ENCODE assay signal across 27 cellular contexts in genomic region chr10:34918060-34918840, GRCh38.
A peak's percentile ranks its signal among the peaks of the same experiment; 100 is the strongest.
DNase-seq lines count a peak whose midpoint lies in the region; ATAC-seq, FAIRE-seq and TF ChIP-seq lines count a peak whose summit lies in the region.
"Had no signal": no experiment of that assay in that cellular context is flagged by ENCODE, and none has a peak within 500 bp of the region (broad histone marks: within the 10 kb centered on the region; RNA-seq: fewer than 3 reads in every experiment).

No MANE protein-coding gene starts in this region.

- no peak overlapping the region for H3K9ac ChIP-seq in H1 (replicated peaks in 1 of 4; ENCODE audit: extremely low read depth in 1 of 4, low read depth in 3 of 4, low read length in 3 of 4)

- no peak overlapping the region for H2AK5ac ChIP-seq in H1 (ENCODE audit: low read depth, low read length)

- H3K4me1 Mint-ChIP-seq in Caco-2 (ENCODE audit: low read depth, unreplicated experiment) = peaks cover 16% of the 10 kb centered on the region

- H2BK15ac ChIP-seq in H1 (ENCODE audit: low read length) = no peak overlapping the region

- H3K14ac ChIP-seq in H1 (ENCODE audit: insufficient read length) = no peak overlapping the region

- no peaks in the 10 kb centered on the region for H3K23me2 ChIP-seq in H1 (ENCODE audit: low read depth, low read length)

- H2BK5ac ChIP-seq in H1 (ENCODE audit: low read depth, low read length) = no peak overlapping the region

- peak in 1 of 2 experiments; percentile 13 for DNase-seq in Caco-2
- DNase-seq in NCI-H146 (lab: John Stamatoyannopoulos, UW) = peak; percentile 58
- DNase-seq in H1 (ENCODE audit: low read depth in 1 of 2, low spot score in 2 of 2) = peak in 1 of 2 experiments; percentile 52
- DNase-seq in activated naive CD4-positive, alpha-beta T cell treated with Interleukin-2 at 50 U/mL for 16 hours = no peak
- DNase-seq in activated gamma-delta T cell treated with Interleukin-2 at 50 U/mL for 16 hours = no peak
- DNase-seq in aorta = no peak
- DNase-seq: activated naive CD4-positive, alpha-beta T cell treated with anti-CD3 and anti-CD28 coated beads for 36 hours; activated T-cell treated with anti-CD3 and anti-CD28 coated beads, Interleukin-2, amount 50 U/mL, for 72 hours; BE2C; foreskin melanocyte; heart right ventricle; KBM-7; kidney glomerular epithelial cell; MG63; NCI-H1417 treated with DMSO at 0.1 percent for 48 hours; NCI-H2107; stimulated activated CD4-positive, alpha-beta T cell treated with anti-CD3 and anti-CD28 coated beads, Interleukin-2, amount 100 ng/mL, for 24 hours; T-helper 9 cell had no signal

- WGBS in H1 (ENCODE audit: extremely low coverage in 1 of 2, insufficient coverage in 1 of 2, insufficient read length in 1 of 2, insufficient replicate concordance in 2 of 2, low coverage in 1 of 2, low lambda C conversion rate in 2 of 2, missing lambda C conversion rate in 1 of 2), 2 experiments = 84% methylated on average over 22 of the region's 22 CpGs; no CpG with 5 or more reads in 1 of the 2 experiments
- 64 to 71% methylated on average over 22 of the region's 22 CpGs for WGBS in aorta, 2 donors

- H3K27me3 ChIP-seq in Caco-2 (replicated peaks; ENCODE audit: control insufficient read depth, insufficient read depth, low read length) = no peaks in the 10 kb centered on the region; the same call in 1 of the 2 replicates
- H3K27me3 ChIP-seq in H1 (replicated peaks in 1 of 4; ENCODE audit: control insufficient read depth in 3 of 4, extremely low read depth in 1 of 4, insufficient read depth in 3 of 4, low read length in 3 of 4) = no peaks in the 10 kb centered on the region
- H3K27me3 ChIP-seq in neuron (ENCODE audit: insufficient read depth, low read length) = no peaks in the 10 kb centered on the region
- H3K27me3 ChIP-seq in aorta (ENCODE audit: control insufficient read depth in 1 of 2, insufficient read depth in 2 of 2, low read length in 1 of 2) = no peaks in the 10 kb centered on the region
- H3K27me3 ChIP-seq: BE2C, breast epithelium, esophagus muscularis mucosa, MG63 had no signal

- intact Hi-C loops in Caco-2 (cut with micrococcal nuclease; ENCODE audit: unreplicated experiment) (no loop called here), aorta (cut with DNase I) (no loop called here)

- no peak overlapping the region for H3K4ac ChIP-seq in H1 (replicated peaks; ENCODE audit: insufficient read length, low read depth, low read length)

- H4K8ac ChIP-seq in H1 (ENCODE audit: extremely low read depth, insufficient read depth, low read length) = peak overlapping the region; percentile 89; the same call in 1 of the 2 replicates

- CTCF ChIA-PET in Caco-2 (lab: Charles Lee) (interaction anchor here (1.2 kb wide), 1 partner anchor 67 kb away, joined by 3 read pairs; no protein-coding TSS in a partner anchor), H1 (lab: Charles Lee; ENCODE audit: partially characterized antibody) (interaction anchor here (0.7 to 1.8 kb wide), 7 partner anchors 18 to 263 kb away, joined by 3 to 4 read pairs (median 3); no protein-coding TSS in a partner anchor)

- POLR2A ChIA-PET in Caco-2 (lab: Charles Lee) (no interaction called here), H1 (lab: Charles Lee; ENCODE audit: partially characterized antibody) (interaction anchor here (0.6 to 0.7 kb wide), 2 partner anchors 11 to 125 kb away, joined by 3 read pairs; no protein-coding TSS in a partner anchor)

- H3K4me1 ChIP-seq in Caco-2 (no peaks in the 10 kb centered on the region; the same call in 1 of the 2 replicates), H1 (replicated peaks in 1 of 4; ENCODE audit: control insufficient read depth in 3 of 4, insufficient read depth in 4 of 4, low read length in 3 of 4) (peaks cover 0 to 8% (median 4%) of the 10 kb centered on the region in 4 experiments; a peak in 4 of 7 replicates), neuron (ENCODE audit: insufficient read depth, low read length) (peaks cover 19% of the 10 kb centered on the region), aorta (ENCODE audit: control insufficient read depth in 1 of 2, insufficient read depth in 2 of 2, low read length in 2 of 2) (no peaks in the 10 kb centered on the region)
- H3K4me1 ChIP-seq: BE2C, breast epithelium, heart right ventricle had no signal

- H2BK120ac ChIP-seq in H1 (replicated peaks; ENCODE audit: low read depth, low read length) = no peak overlapping the region

- TF ChIP-seq CTCF in Caco-2 (IDR thresholded peaks at IDR 0.05; ENCODE audit: insufficient read depth in 1 of 2, low read depth in 1 of 2, low read length in 1 of 2, severe bottlenecking in 1 of 2, unreplicated experiment in 1 of 2) (no peak), H1 (IDR thresholded peaks at IDR 0.05; ENCODE audit: control extremely low read depth in 1 of 3, insufficient read depth in 1 of 3, low read depth in 1 of 3, low read length in 3 of 3) (no peak)

- no peak overlapping the region for H3K27ac Mint-ChIP-seq in Caco-2 (ENCODE audit: unreplicated experiment)
- H3K27ac Mint-ChIP-seq: activated naive CD4-positive, alpha-beta T cell treated with anti-CD3 and anti-CD28 coated beads for 36 hours; activated T-cell treated with anti-CD3 and anti-CD28 coated beads, Interleukin-2, amount 50 U/mL, for 72 hours had no signal

- H2BK12ac ChIP-seq in H1 (ENCODE audit: low read depth, low read length) = no peak overlapping the region

- peak overlapping the region; percentile 47 for H3K4me3 Mint-ChIP-seq in Caco-2 (ENCODE audit: unreplicated experiment)
- H3K4me3 Mint-ChIP-seq: activated naive CD4-positive, alpha-beta T cell treated with anti-CD3 and anti-CD28 coated beads for 36 hours; activated T-cell treated with anti-CD3 and anti-CD28 coated beads, Interleukin-2, amount 50 U/mL, for 72 hours had no signal

- H4K91ac ChIP-seq in H1 (replicated peaks; ENCODE audit: insufficient read length, low read length) = no peak overlapping the region

- TF ChIP-seq EP300 in H1 (IDR thresholded peaks at IDR 0.05; ENCODE audit: borderline replicate concordance in 1 of 2, low read depth in 2 of 2, low read length in 2 of 2) = no peak

- H3K27ac ChIP-seq in H1 (ENCODE audit: low read depth, low read length) (no peak overlapping the region), aorta (ENCODE audit: low read depth in 1 of 2, low read length in 2 of 2) (no peak overlapping the region)
- H3K27ac ChIP-seq: breast epithelium, coronary artery, esophagus muscularis mucosa, heart right ventricle had no signal

- H3K4me3 ChIP-seq in Caco-2 (ENCODE audit: low read depth, low read length) (no peak overlapping the region), H1 (ENCODE audit: extremely low read depth in 1 of 4, insufficient read depth in 2 of 4, low read depth in 3 of 4, low read length in 4 of 4) (no peak overlapping the region), neuron (ENCODE audit: low read length) (peak overlapping the region; percentile 26), aorta (ENCODE audit: low read length in 2 of 2) (no peak overlapping the region)
- H3K4me3 ChIP-seq: breast epithelium, coronary artery, esophagus muscularis mucosa, heart right ventricle, lung, MG63, smooth muscle cell had no signal

- no peak; a peak in 1 of 4 replicates for TF ChIP-seq RAD21 in H1 (IDR thresholded peaks at IDR 0.05 in 1 of 2, conservative IDR thresholded peaks at IDR 0.05 in 1 of 2; ENCODE audit: low read depth in 2 of 2, low read length in 2 of 2)

- H3K9me3 Mint-ChIP-seq in Caco-2 (ENCODE audit: unreplicated experiment) = peaks cover under 1% of the 10 kb centered on the region
- H3K9me3 Mint-ChIP-seq: activated naive CD4-positive, alpha-beta T cell treated with anti-CD3 and anti-CD28 coated beads for 36 hours; activated T-cell treated with anti-CD3 and anti-CD28 coated beads, Interleukin-2, amount 50 U/mL, for 72 hours had no signal

- H3K4me2 ChIP-seq in H1 (ENCODE audit: insufficient read depth in 1 of 2, low read depth in 2 of 2, low read length in 2 of 2) = 0 out of 4 replicates have a peak overlapping the region, but pooled peaks of 1 of the 2 experiments have one; percentile 13
- H3K4me2 ChIP-seq: smooth muscle cell had no signal

- no peaks in the 10 kb centered on the region for H3K36me3 Mint-ChIP-seq in Caco-2 (ENCODE audit: insufficient read depth, unreplicated experiment)

- no peak overlapping the region for H3K23ac ChIP-seq in H1 (ENCODE audit: insufficient read length)

- no peak for TF ChIP-seq POLR2A in H1 (IDR thresholded peaks at IDR 0.05; ENCODE audit: control extremely low read depth in 1 of 2, low read depth in 2 of 2, low read length in 2 of 2)

- no peak for FAIRE-seq in H1 (lab: Jason Lieb, UNC)

- H4K5ac ChIP-seq in H1 (ENCODE audit: insufficient read length, low read depth, low read length) = no peak overlapping the region

- H2AFZ ChIP-seq in H1 (ENCODE audit: low read length) (no peak overlapping the region), neuron (ENCODE audit: low read depth, low read length) (no peak overlapping the region)

- H3K36me3 ChIP-seq in Caco-2 (ENCODE audit: control insufficient read depth, insufficient read depth, low read length) = no peaks in the 10 kb centered on the region
- H3K36me3 ChIP-seq in H1 (ENCODE audit: control insufficient read depth in 2 of 4, insufficient read depth in 4 of 4, low read length in 3 of 4) = no peaks in the 10 kb centered on the region
- H3K36me3 ChIP-seq in neuron (ENCODE audit: insufficient read depth, low read length) = no peaks in the 10 kb centered on the region
- H3K36me3 ChIP-seq in aorta (ENCODE audit: control insufficient read depth in 1 of 2, insufficient read depth in 2 of 2, low read length in 1 of 2) = no peaks in the 10 kb centered on the region
- H3K36me3 ChIP-seq: BE2C, breast epithelium, esophagus muscularis mucosa, heart right ventricle, MG63 had no signal

- H3K9me3 ChIP-seq in Caco-2 (peaks cover under 1% of the 10 kb centered on the region; the same call in 1 of the 2 replicates), H1 (ENCODE audit: insufficient read depth in 2 of 2, low read depth in 1 of 2, low read length in 1 of 2) (no peaks in the 10 kb centered on the region), neuron (ENCODE audit: low read length) (no peaks in the 10 kb centered on the region), aorta (ENCODE audit: control insufficient read depth, low read length) (peaks cover 6% of the 10 kb centered on the region)
- H3K9me3 ChIP-seq: BE2C, breast epithelium, esophagus muscularis mucosa, MG63 had no signal

- no peaks in the 10 kb centered on the region for H4K20me1 ChIP-seq in H1 (replicated peaks in 1 of 2; ENCODE audit: control insufficient read depth in 1 of 2, insufficient read depth in 2 of 2, low read length in 2 of 2)

- H2BK20ac ChIP-seq in H1 (ENCODE audit: low read length) = no peak overlapping the region

- H3K79me2 ChIP-seq in H1 (ENCODE audit: control insufficient read depth in 1 of 2, insufficient read depth in 2 of 2, low read length in 2 of 2) = no peaks in the 10 kb centered on the region

- peaks cover 2% of the 10 kb centered on the region for H3K27me3 Mint-ChIP-seq in Caco-2 (ENCODE audit: insufficient read depth, unreplicated experiment)

- no peak overlapping the region for H3K18ac ChIP-seq in H1 (ENCODE audit: extremely low read depth, low read length)

- H3K56ac ChIP-seq in H1 (replicated peaks; ENCODE audit: insufficient read length, low read depth, low read length) = no peak overlapping the region

- H3K79me1 ChIP-seq in H1 (ENCODE audit: low read depth, low read length) = no peaks in the 10 kb centered on the region

- no peak for ATAC-seq in GM18873 (IDR thresholded peaks at IDR 0.05; ENCODE audit: low FRiP score, unreplicated experiment)
- no peak for ATAC-seq in aorta (ENCODE audit: low FRiP score)
- ATAC-seq: activated T-cell treated with anti-CD3 and anti-CD28 coated beads, Interleukin-2, amount 50 U/mL, for 72 hours; HCT116; heart right ventricle; Panc1 had no signal

- BruUV-seq in Caco-2 (replicated peaks; lab: Mats Ljungman, UMichigan) = no TSS peak
